9 cellular contexts compared by ENCODE assay signal in the genomic region with DNA sequence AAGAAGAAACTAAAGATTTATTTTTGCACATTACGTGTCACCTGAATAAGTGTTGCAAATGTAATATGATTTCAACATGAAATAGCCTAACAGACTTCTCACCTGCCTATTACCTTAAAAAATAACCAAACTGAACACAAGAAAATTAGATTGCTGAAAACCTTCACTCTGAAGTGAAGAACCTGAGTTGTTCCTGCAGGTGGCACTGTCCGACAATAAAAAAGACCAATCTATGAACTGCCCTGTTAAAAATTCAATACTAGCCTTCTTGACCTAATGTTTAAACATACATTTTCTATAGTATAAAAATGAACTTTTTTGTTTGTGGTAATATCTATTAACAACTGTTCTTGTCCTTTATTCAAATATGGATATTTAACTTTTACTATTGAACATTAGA.
DNase-seq lines count a peak whose midpoint lies in the region; ATAC-seq, FAIRE-seq and TF ChIP-seq lines count a peak whose summit lies in the region.
"Had no signal": no experiment of that assay in that cellular context is flagged by ENCODE, and none has a peak within 500 bp of the region (broad histone marks: within the 10 kb centered on the region; RNA-seq: fewer than 3 reads in every experiment).

No MANE protein-coding gene starts in this region.

- no peak overlapping the region for H3K27ac Mint-ChIP-seq in activated CD4-positive, alpha-beta T cell treated with anti-CD3 and anti-CD28 coated beads for 36 hours
- H3K27ac Mint-ChIP-seq in astrocyte (ENCODE audit: unreplicated experiment): no peak overlapping the region
- H3K27ac Mint-ChIP-seq: activated naive CD4-positive, alpha-beta T cell treated with anti-CD3 and anti-CD28 coated beads, Interleukin-2, amount 50 U/mL, for 24 hours had no signal

- no peak overlapping the region for H3K4me2 ChIP-seq in astrocyte (ENCODE audit: low read length)

- peak; percentile 34 for FAIRE-seq in astrocyte (lab: Jason Lieb, UNC)

- H3K4me1 Mint-ChIP-seq in activated CD4-positive, alpha-beta T cell treated with anti-CD3 and anti-CD28 coated beads for 36 hours: no peaks in the 10 kb centered on the region
- H3K4me1 Mint-ChIP-seq in astrocyte (ENCODE audit: low read depth, unreplicated experiment): peaks cover 2% of the 10 kb centered on the region
- H3K4me1 Mint-ChIP-seq: activated naive CD4-positive, alpha-beta T cell treated with anti-CD3 and anti-CD28 coated beads, Interleukin-2, amount 50 U/mL, for 24 hours had no signal

- no peak overlapping the region for H3K4me3 Mint-ChIP-seq in activated CD4-positive, alpha-beta T cell treated with anti-CD3 and anti-CD28 coated beads for 36 hours
- no peak overlapping the region for H3K4me3 Mint-ChIP-seq in astrocyte (ENCODE audit: unreplicated experiment)
- H3K4me3 Mint-ChIP-seq: activated naive CD4-positive, alpha-beta T cell treated with anti-CD3 and anti-CD28 coated beads, Interleukin-2, amount 50 U/mL, for 24 hours had no signal

- no peaks in the 10 kb centered on the region for H3K27me3 ChIP-seq in astrocyte (ENCODE audit: insufficient read depth, low read length)
- no peaks in the 10 kb centered on the region for H3K27me3 ChIP-seq in tibial nerve

- no peaks in the 10 kb centered on the region for H3K9me3 Mint-ChIP-seq in activated CD4-positive, alpha-beta T cell treated with anti-CD3 and anti-CD28 coated beads for 36 hours (ENCODE audit: low read depth)
- H3K9me3 Mint-ChIP-seq in astrocyte (ENCODE audit: unreplicated experiment): no peaks in the 10 kb centered on the region
- H3K9me3 Mint-ChIP-seq: activated naive CD4-positive, alpha-beta T cell treated with anti-CD3 and anti-CD28 coated beads, Interleukin-2, amount 50 U/mL, for 24 hours had no signal

- CTCF ChIA-PET in activated CD4-positive, alpha-beta T cell treated with anti-CD3 and anti-CD28 coated beads for 36 hours (lab: Charles Lee): interaction anchor here (1.2 kb wide), 2 partner anchors 436 to 743 kb away, joined by 3 to 7 read pairs; no protein-coding TSS in a partner anchor

- intact Hi-C loops in activated CD4-positive, alpha-beta T cell treated with anti-CD3 and anti-CD28 coated beads for 36 hours (cut with DNase I, micrococcal nuclease): loop anchor here (1.0 to 2.0 kb wide), 2 partner anchors 742 kb away; no protein-coding TSS in a partner anchor

- H2AFZ ChIP-seq in astrocyte (ENCODE audit: low read depth, low read length): no peak overlapping the region

- WGBS in tibial nerve, 2 donors: 24 to 35% methylated on average over 2 of the region's 2 CpGs

- DNase-seq in activated CD4-positive, alpha-beta T cell treated with anti-CD3 and anti-CD28 coated beads for 36 hours: peak; percentile 28
- DNase-seq in activated CD4-positive, alpha-beta T cell treated with anti-CD3 and anti-CD28 coated beads for 1 hour: no peak
- DNase-seq in H4 (ENCODE audit: low spot score) (peak; percentile 10), NCI-H345 treated with DMSO at 0.1 percent for 48 hours (lab: John Stamatoyannopoulos, UW; ENCODE audit: unreplicated experiment) (peak; percentile 2), astrocyte (ENCODE audit: low read depth) (peak; percentile 8), kidney glomerular epithelial cell (lab: John Stamatoyannopoulos, UW) (peak; percentile 7), tibial nerve (ENCODE audit: low spot score in 2 of 2) (peak; percentile 12 to 20), NCI-H1436 treated with DMSO at 0.1 percent for 48 hours (lab: John Stamatoyannopoulos, UW) (no peak)

- no peaks in the 10 kb centered on the region for H3K36me3 Mint-ChIP-seq in activated CD4-positive, alpha-beta T cell treated with anti-CD3 and anti-CD28 coated beads for 36 hours (ENCODE audit: low read depth)
- H3K36me3 Mint-ChIP-seq in astrocyte (ENCODE audit: low read depth, unreplicated experiment): no peaks in the 10 kb centered on the region
- H3K36me3 Mint-ChIP-seq: activated naive CD4-positive, alpha-beta T cell treated with anti-CD3 and anti-CD28 coated beads, Interleukin-2, amount 50 U/mL, for 24 hours had no signal

- peak; percentile 53 for TF ChIP-seq CTCF in astrocyte (IDR thresholded peaks at IDR 0.05; ENCODE audit: insufficient read depth, low read depth, low read length)
- peak; percentile 38 to 54 (median 43) for TF ChIP-seq CTCF in tibial nerve (IDR thresholded peaks at IDR 0.05)

- H3K4me1 ChIP-seq in astrocyte (ENCODE audit: insufficient read depth, low read length) (no peaks in the 10 kb centered on the region), tibial nerve (no peaks in the 10 kb centered on the region)

- H3K27me3 Mint-ChIP-seq in activated CD4-positive, alpha-beta T cell treated with anti-CD3 and anti-CD28 coated beads for 36 hours: no peaks in the 10 kb centered on the region
- no peaks in the 10 kb centered on the region for H3K27me3 Mint-ChIP-seq in astrocyte (ENCODE audit: low read depth, unreplicated experiment)
- H3K27me3 Mint-ChIP-seq: activated naive CD4-positive, alpha-beta T cell treated with anti-CD3 and anti-CD28 coated beads, Interleukin-2, amount 50 U/mL, for 24 hours had no signal

- H3K36me3 ChIP-seq in astrocyte (ENCODE audit: insufficient read depth, low read length) (no peaks in the 10 kb centered on the region), tibial nerve (no peaks in the 10 kb centered on the region)

- TF ChIP-seq POLR2A in tibial nerve (IDR thresholded peaks at IDR 0.05): no peak

- no peak for ATAC-seq in activated CD4-positive, alpha-beta T cell treated with anti-CD3 and anti-CD28 coated beads for 36 hours

- TF ChIP-seq EP300 in tibial nerve (IDR thresholded peaks at IDR 0.05): no peak

- no peaks in the 10 kb centered on the region for H3K79me2 ChIP-seq in astrocyte (ENCODE audit: insufficient read depth, low read length)

- H3K4me3 ChIP-seq in astrocyte (ENCODE audit: insufficient read depth, low read depth, low read length): no peak overlapping the region
- H3K4me3 ChIP-seq in tibial nerve: no peak overlapping the region

- no peak overlapping the region for H3K9ac ChIP-seq in astrocyte (ENCODE audit: low read length)

- no peaks in the 10 kb centered on the region for H3K9me3 ChIP-seq in astrocyte (ENCODE audit: insufficient read depth, low read depth, low read length)
- H3K9me3 ChIP-seq in tibial nerve: no peaks in the 10 kb centered on the region

- H4K20me1 ChIP-seq in astrocyte (ENCODE audit: insufficient read depth, low read length): no peaks in the 10 kb centered on the region

- POLR2A ChIA-PET in activated CD4-positive, alpha-beta T cell treated with anti-CD3 and anti-CD28 coated beads for 36 hours (lab: Charles Lee): no interaction called here

- H3K27ac ChIP-seq in astrocyte (ENCODE audit: low read depth, low read length) (no peak overlapping the region), tibial nerve (no peak overlapping the region)

Comparison
In these comparisons a context has a peak if more than half of its experiments do, and no peak if none do; other contexts are left out.
1. DNase-seq: peak in activated CD4-positive, alpha-beta T cell treated with anti-CD3 and anti-CD28 coated beads for 36 hours (single experiment), H4 (single experiment), NCI-H345 treated with DMSO at 0.1 percent for 48 hours (single experiment), astrocyte (single experiment), kidney glomerular epithelial cell (single experiment) and tibial nerve (2 of 2); none in activated CD4-positive, alpha-beta T cell treated with anti-CD3 and anti-CD28 coated beads for 1 hour (single experiment) and NCI-H1436 treated with DMSO at 0.1 percent for 48 hours (single experiment).